Comparison of ENCODE assay signal across 23 cellular contexts in genomic region chr17:66351701-66352100, GRCh38. TPM values are rescaled to one million over a fixed set of nuclear protein-coding genes. Genes with fewer than 3 reads are reported as not detected.
DNase-seq lines count a peak whose midpoint lies in the region; ATAC-seq, FAIRE-seq and TF ChIP-seq lines count a peak whose summit lies in the region.
"Had no signal": no experiment of that assay in that cellular context is flagged by ENCODE, and none has a peak within 500 bp of the region (broad histone marks: within the 10 kb centered on the region; RNA-seq: fewer than 3 reads in every experiment).

No MANE protein-coding gene starts in this region.

- peaks cover 23% of the 10 kb centered on the region for H3K36me3 Mint-ChIP-seq in activated CD4-positive, alpha-beta T cell treated with anti-CD3 and anti-CD28 coated beads, Interleukin-2, amount 10 ng/mL, durations not matched to agents 24 days and 14 days (ENCODE audit: low read depth)

- DNase-seq in activated CD4-positive, alpha-beta T cell treated with anti-CD3 and anti-CD28 coated beads, Interleukin-2, amount 10 ng/mL, durations not matched to agents 24 days and 14 days, result no peak
- no peak for DNase-seq in activated CD4-positive, alpha-beta T cell treated with anti-CD3 and anti-CD28 coated beads, Interleukin-2, amount 50 U/mL, for 4 hours
- no peak for DNase-seq in left colon
- DNase-seq in small intestine, result peak; percentile 78
- DNase-seq in amygdala (lab: John Stamatoyannopoulos, UW), result no peak
- no peak for DNase-seq in iPS-NIHi11 (ENCODE audit: low spot score)
- DNase-seq: 8988T, DMS 273 treated with DMSO at 0.1 percent for 48 hours, GF-D8, HFFc6, NCI-H1417, NCI-H187, NCI-H2107, NCI-H510A, NCI-H774, OCI-M1, SIG-M5 had no signal

- H3K4me1 ChIP-seq in small intestine (ENCODE audit: control insufficient read depth in 2 of 2, insufficient read depth in 1 of 2, low read depth in 1 of 2, low read length in 1 of 2), result peaks cover 13 to 14% of the 10 kb centered on the region in 2 donors

- peaks cover 66% of the 10 kb centered on the region for H3K4me1 Mint-ChIP-seq in activated CD4-positive, alpha-beta T cell treated with anti-CD3 and anti-CD28 coated beads, Interleukin-2, amount 10 ng/mL, durations not matched to agents 24 days and 14 days

- intact Hi-C loops in activated CD4-positive, alpha-beta T cell treated with anti-CD3 and anti-CD28 coated beads, Interleukin-2, amount 10 ng/mL, durations not matched to agents 24 days and 14 days (cut with micrococcal nuclease), result no loop called here
- intact Hi-C loops in left colon (cut with DNase I, micrococcal nuclease), result no loop called here

- H3K4me3 Mint-ChIP-seq in activated CD4-positive, alpha-beta T cell treated with anti-CD3 and anti-CD28 coated beads, Interleukin-2, amount 10 ng/mL, durations not matched to agents 24 days and 14 days, result no peak overlapping the region

- peak overlapping the region in 1 of 2 donors; percentile 18 for H3K4me3 ChIP-seq in small intestine (ENCODE audit: low read depth in 1 of 2, low read length in 2 of 2)

- no peaks in the 10 kb centered on the region for H3K9me3 Mint-ChIP-seq in activated CD4-positive, alpha-beta T cell treated with anti-CD3 and anti-CD28 coated beads, Interleukin-2, amount 10 ng/mL, durations not matched to agents 24 days and 14 days
- H3K9me3 Mint-ChIP-seq: CD14-positive monocyte, HFFc6 had no signal

- no peak for TF ChIP-seq CTCF in VCaP (conservative IDR thresholded peaks at IDR 0.05)

- no peaks in the 10 kb centered on the region for H3K36me3 ChIP-seq in small intestine (ENCODE audit: control insufficient read depth in 2 of 2, insufficient read depth in 2 of 2, low read length in 2 of 2)

- FAIRE-seq in small intestine (lab: Jason Lieb, UNC), result no peak
- FAIRE-seq: GM19239, H54 had no signal

- H3K27me3 Mint-ChIP-seq in activated CD4-positive, alpha-beta T cell treated with anti-CD3 and anti-CD28 coated beads, Interleukin-2, amount 10 ng/mL, durations not matched to agents 24 days and 14 days, result no peaks in the 10 kb centered on the region

- peak; percentile 44 for ATAC-seq in left colon
- no peak for ATAC-seq in HG03442 (IDR thresholded peaks at IDR 0.05; ENCODE audit: unreplicated experiment)

- H3K27me3 ChIP-seq in small intestine (ENCODE audit: control insufficient read depth in 2 of 2, insufficient read depth in 2 of 2, low read length in 2 of 2), result no peaks in the 10 kb centered on the region

- H3K27ac Mint-ChIP-seq in activated CD4-positive, alpha-beta T cell treated with anti-CD3 and anti-CD28 coated beads, Interleukin-2, amount 10 ng/mL, durations not matched to agents 24 days and 14 days, result peak overlapping the region; percentile 49

- 13 to 62% (median 42%) methylated on average over 6 of the region's 6 CpGs for WGBS in small intestine, 3 donors

- no peaks in the 10 kb centered on the region for H3K9me3 ChIP-seq in small intestine (ENCODE audit: control insufficient read depth, low read depth)

- H3K27ac ChIP-seq in VCaP, result peak overlapping the region; percentile 86
- H3K27ac ChIP-seq in small intestine (ENCODE audit: low read depth in 1 of 2, low read length in 1 of 2), result peak overlapping the region; percentile 84 to 89
- H3K27ac ChIP-seq: RWPE1 had no signal

RNA-seq across cellular contexts. Expression of gene PRKCA, which starts 49.3 kb away (rescaled TPM):
- 164 TPM in 2 replicates for total RNA-seq in activated CD4-positive, alpha-beta T cell treated with anti-CD3 and anti-CD28 coated beads, Interleukin-2, amount 10 ng/mL, durations not matched to agents 24 days and 14 days
- total RNA-seq in left colon, result 10 to 100 TPM; 43.0 to 53.0 TPM
- polyA plus RNA-seq in small intestine, result 10 to 100 TPM; 11.3 to 26.6 (median 20.5) TPM
